In genomic region chr16:86706726-86707125, GRCh38 we compare ENCODE assay signal across 22 cellular contexts.
DNase-seq lines count a peak whose midpoint lies in the region; ATAC-seq and TF ChIP-seq lines count a peak whose summit lies in the region.
"Had no signal": no experiment of that assay in that cellular context is flagged by ENCODE, and none has a peak within 500 bp of the region (broad histone marks: within the 10 kb centered on the region; RNA-seq: fewer than 3 reads in every experiment).

No MANE protein-coding gene starts in this region.

- peaks cover 9% of the 10 kb centered on the region for H3K4me1 Mint-ChIP-seq in neural crest cell
- H3K4me1 Mint-ChIP-seq: CD14-positive monocyte; CD4-positive, alpha-beta memory T cell; CD4-positive, CD25-positive, alpha-beta regulatory T cell; CD8-positive, alpha-beta memory T cell had no signal

- H3K27me3 Mint-ChIP-seq in neural crest cell (ENCODE audit: low read depth), result peaks cover under 1% of the 10 kb centered on the region
- H3K27me3 Mint-ChIP-seq: CD4-positive, CD25-positive, alpha-beta regulatory T cell had no signal

- no peak for TF ChIP-seq CTCF in neural crest cell (conservative IDR thresholded peaks at IDR 0.05)

- no peaks in the 10 kb centered on the region for H3K36me3 Mint-ChIP-seq in neural crest cell (ENCODE audit: low read depth)
- H3K36me3 Mint-ChIP-seq: CD14-positive monocyte; CD4-positive, alpha-beta memory T cell; CD4-positive, CD25-positive, alpha-beta regulatory T cell; CD8-positive, alpha-beta memory T cell had no signal

- no peaks in the 10 kb centered on the region for H3K9me3 Mint-ChIP-seq in neural crest cell
- H3K9me3 Mint-ChIP-seq: CD4-positive, CD25-positive, alpha-beta regulatory T cell had no signal

- no peak overlapping the region for H3K4me3 Mint-ChIP-seq in neural crest cell
- H3K4me3 Mint-ChIP-seq: CD14-positive monocyte; CD4-positive, alpha-beta memory T cell; CD4-positive, CD25-positive, alpha-beta regulatory T cell; CD8-positive, alpha-beta memory T cell had no signal

- H3K27ac Mint-ChIP-seq in neural crest cell (ENCODE audit: unreplicated experiment), result peak overlapping the region; percentile 19
- H3K27ac Mint-ChIP-seq: CD14-positive monocyte; CD4-positive, alpha-beta memory T cell; CD4-positive, CD25-positive, alpha-beta regulatory T cell; CD8-positive, alpha-beta memory T cell had no signal

- DNase-seq in neural crest cell (ENCODE audit: low read depth, low spot score) (no peak), posterior vena cava (ENCODE audit: low spot score) (peak; percentile 32), NK-92 (lab: John Stamatoyannopoulos, UW; ENCODE audit: unreplicated experiment) (no peak)
- no peak for DNase-seq in activated T-cell treated with anti-CD3 and anti-CD28 coated beads, Interleukin-2, amount 50 U/mL, for 1 hour
- DNase-seq: 8988T; ACHN; BE2C; C1 segment of cervical spinal cord; CD4-positive, alpha-beta memory T cell; CD4-positive, CD25-positive, alpha-beta regulatory T cell; CD8-positive, alpha-beta memory T cell; COR-L47; DMS 273 treated with DMSO at 0.1 percent for 48 hours; DMS153; DMS53; DMS79; DND-41; EL; GDM1 had no signal

- intact Hi-C loops in posterior vena cava (cut with DNase I), result no loop called here

- ATAC-seq in GM21381 (IDR thresholded peaks at IDR 0.05; ENCODE audit: unreplicated experiment), result no peak
- ATAC-seq: GM12878 had no signal
